1 cellular context compared by ENCODE assay signal in the genomic region with DNA sequence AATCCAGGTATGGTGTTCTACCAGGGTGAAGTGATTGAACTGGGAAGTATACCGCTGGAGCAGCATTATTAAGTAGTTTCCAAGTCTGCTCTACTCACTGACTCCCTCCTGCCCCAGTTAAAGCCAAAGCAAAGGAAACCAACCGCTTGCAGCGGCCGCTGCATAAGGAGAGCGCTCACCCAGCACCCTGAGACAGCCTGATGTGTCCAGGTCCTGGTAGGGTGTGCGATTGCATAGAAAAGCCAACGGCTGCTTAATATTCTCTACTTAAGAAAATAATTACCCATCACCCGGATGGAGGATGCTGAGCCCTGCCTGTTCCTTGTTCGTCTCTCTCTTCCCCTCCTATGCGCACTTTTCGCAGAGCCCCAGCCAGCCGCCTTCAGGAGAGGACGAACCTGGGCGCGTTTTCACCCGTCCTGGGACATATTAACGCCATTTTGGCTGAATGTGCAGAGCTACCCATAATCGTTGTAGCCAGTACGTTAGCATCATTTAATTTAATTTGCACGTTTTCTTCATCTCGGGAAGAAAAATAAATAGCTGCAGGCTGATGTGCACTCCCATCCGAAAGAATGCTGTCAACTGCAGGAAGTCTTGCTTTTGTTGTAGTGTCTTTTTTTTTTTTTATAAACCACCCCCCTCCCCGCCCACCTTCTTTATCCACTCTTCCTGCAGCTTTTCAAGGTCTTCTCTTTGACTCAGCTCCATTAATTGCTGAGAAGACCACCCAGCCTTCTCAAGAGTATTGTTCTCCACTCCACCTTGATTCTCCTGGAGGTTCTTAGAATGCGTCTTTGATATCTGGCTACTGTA.
A peak's percentile ranks its signal among the peaks of the same experiment; 100 is the strongest.
TF ChIP-seq lines count a peak whose summit lies in the region.

No MANE protein-coding gene starts in this region.

TF ChIP-seq in H1, 55 proteins besides CTCF, POLR2A, EP300 and RAD21:
- TF ChIP-seq RXRA (IDR thresholded peaks at IDR 0.05; ENCODE audit: insufficient read depth, low read depth, low read length) (no peak), POLR2AphosphoS5 (IDR thresholded peaks at IDR 0.05; ENCODE audit: low read depth, low read length) (no peak), YY1 (IDR thresholded peaks at IDR 0.05; ENCODE audit: low read depth, low read length) (peak; percentile 76; the same call in 1 of the 2 replicates), CBX8 (IDR thresholded peaks at IDR 0.05; ENCODE audit: borderline replicate concordance, low read depth, low read length) (no peak), SUZ12 (IDR thresholded peaks at IDR 0.05; ENCODE audit: low read length) (peak; percentile 46; the same call in 1 of the 2 replicates), EZH2 (IDR thresholded peaks at IDR 0.05; ENCODE audit: low read depth, low read length, severe bottlenecking) (peak; percentile 45), RNF2 (IDR thresholded peaks at IDR 0.05; ENCODE audit: borderline replicate concordance, low read depth, low read length, missing control alignments, poor library complexity, severe bottlenecking) (no peak)
